12 cellular contexts compared by ENCODE assay signal in the genomic region with DNA sequence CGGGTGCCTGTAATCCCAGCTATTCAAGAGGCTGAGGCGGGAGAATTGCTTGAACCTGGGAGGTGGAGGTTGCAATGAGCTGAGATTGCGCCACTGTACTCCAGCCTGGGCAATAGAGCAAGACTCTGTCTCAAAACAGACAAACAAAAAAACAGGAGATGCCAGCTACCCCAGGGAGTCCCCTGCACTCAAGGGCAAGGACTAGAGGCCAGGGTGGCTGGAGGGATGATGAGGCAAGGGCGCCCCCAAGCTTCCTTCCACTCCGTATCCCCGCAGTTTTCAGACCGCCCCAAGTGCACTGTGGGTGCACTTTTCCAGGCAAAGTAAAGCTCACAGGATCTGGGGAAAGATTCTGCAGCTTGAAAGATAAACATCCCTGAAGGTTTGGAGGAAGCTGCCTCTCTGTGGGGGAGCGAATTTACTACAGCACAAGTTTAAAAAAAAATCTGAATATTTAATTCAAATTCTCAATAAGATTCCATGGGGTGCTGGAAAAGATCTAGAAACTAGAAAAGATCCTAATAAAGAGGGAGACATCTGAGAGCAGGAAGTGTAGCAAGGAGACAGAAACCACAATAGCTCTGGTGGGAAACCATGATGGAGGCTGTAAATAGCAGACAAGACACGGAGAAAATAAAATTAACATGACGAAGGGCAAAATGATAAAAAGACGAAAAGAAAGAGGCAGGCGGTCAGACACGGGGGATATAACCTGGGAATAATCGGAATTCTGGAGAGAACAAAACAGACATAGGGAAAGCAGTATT. TPM values are rescaled to one million over a fixed set of nuclear protein-coding genes. Genes with fewer than 3 reads are reported as not detected.
DNase-seq lines count a peak whose midpoint lies in the region; ATAC-seq, FAIRE-seq and TF ChIP-seq lines count a peak whose summit lies in the region.
"Not testable (repeated sequence)": the region's sequence is repeated elsewhere in the genome, so short reads cannot be mapped to it uniquely, and the experiment has no call there.
"Had no signal": no experiment of that assay in that cellular context is flagged by ENCODE, and none has a peak within 500 bp of the region (broad histone marks: within the 10 kb centered on the region; RNA-seq: fewer than 3 reads in every experiment).

No MANE protein-coding gene starts in this region.

- intact Hi-C loops in activated naive CD4-positive, alpha-beta T cell treated with anti-CD3 and anti-CD28 coated beads for 36 hours (cut with micrococcal nuclease), result loop anchor here (1.0 kb wide), 2 partner anchors 60 to 133 kb away; no protein-coding TSS in a partner anchor
- intact Hi-C loops in HepG2 (cut with micrococcal nuclease; ENCODE audit: unreplicated experiment), result not testable (repeated sequence)

- H3K4me1 ChIP-seq in BLaER1, result peaks cover 48% of the 10 kb centered on the region
- not testable (repeated sequence) for H3K4me1 ChIP-seq in H1 (replicated peaks in 1 of 4; ENCODE audit: control insufficient read depth in 3 of 4, insufficient read depth in 4 of 4, low read length in 3 of 4); HepG2 (ENCODE audit: insufficient read depth, low read length)

- H2BK120ac ChIP-seq in H1 (replicated peaks; ENCODE audit: low read depth, low read length), result not testable (repeated sequence)

- H4K8ac ChIP-seq in H1 (ENCODE audit: extremely low read depth, insufficient read depth, low read length), result not testable (repeated sequence)

- not testable (repeated sequence) for DNase-seq in GM13977 (ENCODE audit: low spot score); HepG2 (ENCODE audit: low spot score); osteocyte (ENCODE audit: extremely low spot score, unreplicated experiment)
- DNase-seq in NCI-H82 (lab: John Stamatoyannopoulos, UW), result peak; percentile 39
- peak; percentile 56 for DNase-seq in UCSD-AML1 (lab: John Stamatoyannopoulos, UW; ENCODE audit: unreplicated experiment)
- peak; percentile 66 for DNase-seq in activated naive CD4-positive, alpha-beta T cell treated with anti-CD3 and anti-CD28 coated beads for 36 hours
- DNase-seq in H1 (ENCODE audit: low read depth in 1 of 2, low spot score in 2 of 2), result peak in 1 of 2 experiments; percentile 62

- not testable (repeated sequence) for H4K91ac ChIP-seq in H1 (replicated peaks; ENCODE audit: insufficient read length, low read length)

- H3K4me2 ChIP-seq in BLaER1, result peak overlapping the region; percentile 82
- H3K4me2 ChIP-seq in H1 (ENCODE audit: insufficient read depth in 1 of 2, low read depth in 2 of 2, low read length in 2 of 2); HepG2 (ENCODE audit: low read depth, low read length): not testable (repeated sequence)

- not testable (repeated sequence) for ATAC-seq in HepG2

- H3K14ac ChIP-seq in H1 (ENCODE audit: insufficient read length), result not testable (repeated sequence)

- H3K27me3 Mint-ChIP-seq in activated naive CD4-positive, alpha-beta T cell treated with anti-CD3 and anti-CD28 coated beads for 36 hours (ENCODE audit: low read depth); osteocyte (ENCODE audit: unreplicated experiment): not testable (repeated sequence)

- POLR2A ChIA-PET in H1 (lab: Charles Lee; ENCODE audit: partially characterized antibody) (interaction anchor here (0.8 kb wide), 2 partner anchors 27 to 137 kb away, joined by 3 read pairs; no protein-coding TSS in a partner anchor), HepG2 (lab: Yijun Ruan, JAX) (interaction anchor here (1.9 kb wide), 1 partner anchor 13 kb away, joined by 5 read pairs; the partner anchor contains the start of gene XYLT2)

- not testable (repeated sequence) for H3K79me2 ChIP-seq in H1 (ENCODE audit: control insufficient read depth in 1 of 2, insufficient read depth in 2 of 2, low read length in 2 of 2); HepG2 (ENCODE audit: insufficient read depth, low read length)

- not testable (repeated sequence) for H3K9me3 Mint-ChIP-seq in activated naive CD4-positive, alpha-beta T cell treated with anti-CD3 and anti-CD28 coated beads for 36 hours; osteocyte (ENCODE audit: unreplicated experiment)

- H3K27ac Mint-ChIP-seq in activated naive CD4-positive, alpha-beta T cell treated with anti-CD3 and anti-CD28 coated beads for 36 hours, result not testable (repeated sequence)
- peak overlapping the region; percentile 88 for H3K27ac Mint-ChIP-seq in osteocyte (ENCODE audit: unreplicated experiment)

- H3K27ac ChIP-seq in BLaER1, result peak overlapping the region; percentile 69
- H3K27ac ChIP-seq in H1 (ENCODE audit: low read depth, low read length); HepG2 (ENCODE audit: extremely low read length, insufficient read depth, low read length): not testable (repeated sequence)

- 69% methylated on average over 14 of the region's 14 CpGs; no CpG with 5 or more reads in 1 of the 2 experiments for WGBS in H1 (ENCODE audit: extremely low coverage in 1 of 2, insufficient coverage in 1 of 2, insufficient read length in 1 of 2, insufficient replicate concordance in 2 of 2, low coverage in 1 of 2, low lambda C conversion rate in 2 of 2, missing lambda C conversion rate in 1 of 2), 2 experiments
- 46% methylated on average over 14 of the region's 14 CpGs for WGBS in HepG2 (ENCODE audit: low lambda C conversion rate)

- H3K18ac ChIP-seq in H1 (ENCODE audit: extremely low read depth, low read length), result not testable (repeated sequence)

- not testable (repeated sequence) for H3K23me2 ChIP-seq in H1 (ENCODE audit: low read depth, low read length)

- not testable (repeated sequence) for H2BK20ac ChIP-seq in H1 (ENCODE audit: low read length)

- not testable (repeated sequence) for H2AK5ac ChIP-seq in H1 (ENCODE audit: low read depth, low read length)

- CTCF ChIA-PET in activated naive CD4-positive, alpha-beta T cell treated with anti-CD3 and anti-CD28 coated beads for 36 hours (lab: Charles Lee), result interaction anchor here (0.6 to 1.5 kb wide), 8 partner anchors 13 to 133 kb away, joined by 3 to 11 read pairs (median 4); partner anchors contain the start of genes ACSF2, TMEM92 and XYLT2
- CTCF ChIA-PET in H1 (lab: Charles Lee; ENCODE audit: partially characterized antibody), result interaction anchor here (0.5 to 5.4 kb wide), 18 partner anchors 12 to 164 kb away, joined by 3 to 27 read pairs (median 4); partner anchors contain the start of genes COL1A1, TMEM92 and XYLT2
- CTCF ChIA-PET in HepG2 (lab: Yijun Ruan, JAX; ENCODE audit: low intra/inter-chr PET ratio, low total read pairs), result not testable (repeated sequence)

- H4K20me1 ChIP-seq in BLaER1; H1 (replicated peaks in 1 of 2; ENCODE audit: control insufficient read depth in 1 of 2, insufficient read depth in 2 of 2, low read length in 2 of 2); HepG2 (ENCODE audit: insufficient read depth, low read length): not testable (repeated sequence)

- TF ChIP-seq CTCF in GM13977 (IDR thresholded peaks at IDR 0.05; ENCODE audit: extremely low read depth, insufficient read depth, missing control alignments), result peak; percentile 23
- TF ChIP-seq CTCF in H1 (IDR thresholded peaks at IDR 0.05; ENCODE audit: control extremely low read depth in 1 of 3, insufficient read depth in 1 of 3, low read depth in 1 of 3, low read length in 3 of 3), result peak; percentile 60 to 65 (median 63)
- TF ChIP-seq CTCF in HepG2 (CRISPR knock-in tag; IDR thresholded peaks at IDR 0.05), result peak; percentile 36
- TF ChIP-seq CTCF in osteocyte (IDR thresholded peaks at IDR 0.05), result peak; percentile 40

- H2BK12ac ChIP-seq in H1 (ENCODE audit: low read depth, low read length), result not testable (repeated sequence)

- not testable (repeated sequence) for H2BK5ac ChIP-seq in H1 (ENCODE audit: low read depth, low read length)

- H3K4me3 Mint-ChIP-seq in activated naive CD4-positive, alpha-beta T cell treated with anti-CD3 and anti-CD28 coated beads for 36 hours, result not testable (repeated sequence)
- H3K4me3 Mint-ChIP-seq in osteocyte (ENCODE audit: unreplicated experiment), result peak overlapping the region; percentile 42

- H3K9me3 ChIP-seq in BLaER1; H1 (ENCODE audit: insufficient read depth in 2 of 2, low read depth in 1 of 2, low read length in 1 of 2); HepG2 (ENCODE audit: low read length): not testable (repeated sequence)

- H3K79me1 ChIP-seq in H1 (ENCODE audit: low read depth, low read length), result not testable (repeated sequence)

- not testable (repeated sequence) for H3K4ac ChIP-seq in H1 (replicated peaks; ENCODE audit: insufficient read length, low read depth, low read length)

- H3K9ac ChIP-seq in BLaER1, result peak overlapping the region; percentile 56
- not testable (repeated sequence) for H3K9ac ChIP-seq in H1 (replicated peaks in 1 of 4; ENCODE audit: extremely low read depth in 1 of 4, low read depth in 3 of 4, low read length in 3 of 4); HepG2 (ENCODE audit: insufficient read depth, low read depth, low read length)

- not testable (repeated sequence) for TF ChIP-seq EP300 in H1 (IDR thresholded peaks at IDR 0.05; ENCODE audit: borderline replicate concordance in 1 of 2, low read depth in 2 of 2, low read length in 2 of 2); HepG2 (IDR thresholded peaks at IDR 0.05; ENCODE audit: low read depth in 2 of 2, low read length in 2 of 2); HepG2 (CRISPR knock-in tag; IDR thresholded peaks at IDR 0.05; ENCODE audit: borderline replicate concordance)

- TF ChIP-seq POLR2A in H1 (IDR thresholded peaks at IDR 0.05; ENCODE audit: control extremely low read depth in 1 of 2, low read depth in 2 of 2, low read length in 2 of 2); HepG2 (IDR thresholded peaks at IDR 0.05; ENCODE audit: insufficient read depth in 1 of 2, low read depth in 2 of 2, low read length in 2 of 2): not testable (repeated sequence)

- peak; percentile 71 to 80 for TF ChIP-seq RAD21 in H1 (IDR thresholded peaks at IDR 0.05 in 1 of 2, conservative IDR thresholded peaks at IDR 0.05 in 1 of 2; ENCODE audit: low read depth in 2 of 2, low read length in 2 of 2)
- not testable (repeated sequence) for TF ChIP-seq RAD21 in HepG2 (CRISPR knock-in tag; IDR thresholded peaks at IDR 0.05)

- not testable (repeated sequence) for H3K23ac ChIP-seq in H1 (ENCODE audit: insufficient read length)

- not testable (repeated sequence) for H2AFZ ChIP-seq in H1 (ENCODE audit: low read length); HepG2 (ENCODE audit: low read length)

- H3K4me1 Mint-ChIP-seq in activated naive CD4-positive, alpha-beta T cell treated with anti-CD3 and anti-CD28 coated beads for 36 hours (ENCODE audit: low read depth), result peaks cover 12% of the 10 kb centered on the region
- peaks cover 17% of the 10 kb centered on the region for H3K4me1 Mint-ChIP-seq in osteocyte (ENCODE audit: unreplicated experiment)

- not testable (repeated sequence) for H2BK15ac ChIP-seq in H1 (ENCODE audit: low read length)

- H3K36me3 Mint-ChIP-seq in activated naive CD4-positive, alpha-beta T cell treated with anti-CD3 and anti-CD28 coated beads for 36 hours (ENCODE audit: low read depth); osteocyte (ENCODE audit: unreplicated experiment): not testable (repeated sequence)

- not testable (repeated sequence) for BruUV-seq in HepG2 (replicated peaks; lab: Mats Ljungman, UMichigan)

- H4K5ac ChIP-seq in H1 (ENCODE audit: insufficient read length, low read depth, low read length), result not testable (repeated sequence)

- H3K56ac ChIP-seq in H1 (replicated peaks; ENCODE audit: insufficient read length, low read depth, low read length), result not testable (repeated sequence)

- in situ Hi-C loops in GM13977 (cut with MboI; ENCODE audit: low pct_unique_long_range_greater_than_20kb, low sequenced_read_pairs, unreplicated experiment); HepG2 (cut with HindIII; ENCODE audit: extremely low pct_ligation_motif_present, low pct_unique_long_range_greater_than_20kb): not testable (repeated sequence)

- FAIRE-seq in H1 (lab: Jason Lieb, UNC), result peak; percentile 78
- peak; percentile 59 for FAIRE-seq in HepG2 (lab: Jason Lieb, UNC)

- H3K4me3 ChIP-seq in BLaER1; H1 (ENCODE audit: extremely low read depth in 1 of 4, insufficient read depth in 2 of 4, low read depth in 3 of 4, low read length in 4 of 4); HepG2 (replicated peaks in 1 of 3; ENCODE audit: insufficient read depth in 1 of 3, low read depth in 2 of 3, low read length in 3 of 3): not testable (repeated sequence)

- H3K36me3 ChIP-seq in BLaER1; H1 (ENCODE audit: control insufficient read depth in 2 of 4, insufficient read depth in 4 of 4, low read length in 3 of 4); HepG2 (replicated peaks in 1 of 2; ENCODE audit: control insufficient read depth in 1 of 2, insufficient read depth in 2 of 2, low read length in 2 of 2): not testable (repeated sequence)

- not testable (repeated sequence) for H3K27me3 ChIP-seq in BLaER1; H1 (replicated peaks in 1 of 4; ENCODE audit: control insufficient read depth in 3 of 4, extremely low read depth in 1 of 4, insufficient read depth in 3 of 4, low read length in 3 of 4)
- peaks cover 4 to 37% of the 10 kb centered on the region in 2 experiments; a peak in 4 of 5 replicates for H3K27me3 ChIP-seq in HepG2 (ENCODE audit: control insufficient read depth in 1 of 2, insufficient read depth in 2 of 2, low read length in 2 of 2)

RNA-seq across cellular contexts. Expression of gene XYLT2, which starts 12.5 kb away (rescaled TPM):
- 10 to 100 TPM; 21.1 to 21.8 TPM for total RNA-seq in activated naive CD4-positive, alpha-beta T cell treated with anti-CD3 and anti-CD28 coated beads for 36 hours
- total RNA-seq in H1 (2021; fragmentation: NEBNext Ultra II Directional; extraction: Animal tissue kit (Norgen Biotek cat#: 25700)), result 28.0 and 28.9 TPM in 2 replicates
- polyA plus RNA-seq in H1 (2011; rRNA removed) (29.9 and 38.2 TPM in 2 replicates), HepG2 (2011; rRNA removed) (17.0 and 22.7 TPM in 2 replicates)
- 26.8 TPM for polyA plus RNA-seq in H1 (2011; cell fraction: cytosol; rRNA removed)
- polyA plus RNA-seq in H1 (2011; cell fraction: nucleus; rRNA removed), result 55.3 TPM
- 17.0 to 31.4 TPM (median 27.3 TPM) in 4 replicates for polyA plus RNA-seq in H1 (2012, experiment 1 of 2)
- 16.5 TPM for polyA plus RNA-seq in H1 (2012, experiment 2 of 2)
- polyA plus RNA-seq in H1 (2013, experiment 1 of 2), result 29.7 TPM
- polyA plus RNA-seq in H1 (2013, experiment 2 of 2), result 29.8 TPM
- polyA minus RNA-seq in H1 (2011; rRNA and poly(A)+ RNA removed), result 28.9 and 33.8 TPM in 2 replicates
- polyA minus RNA-seq in H1 (2011; cell fraction: cytosol; rRNA and poly(A)+ RNA removed), result 39.8 TPM
- polyA minus RNA-seq in H1 (2011; cell fraction: nucleus; rRNA and poly(A)+ RNA removed), result 35.9 TPM
- total RNA-seq in HepG2 (2016; rRNA removed; fragmentation: Illumina TruSeq; extraction: Trizol) (7.5 and 22.1 TPM in 2 replicates), osteocyte (31.6 and 32.0 TPM in 2 replicates)
- total RNA-seq in HepG2 (2016; cell fraction: cytosol; rRNA removed; fragmentation: Illumina TruSeq; extraction: Trizol; ENCODE audit: low read depth), result 10.5 and 11.7 TPM in 2 replicates
- total RNA-seq in HepG2 (2016; cell fraction: insoluble cytoplasmic fraction; rRNA removed; fragmentation: Illumina TruSeq; extraction: Trizol), result 6.2 and 23.3 TPM in 2 replicates
- total RNA-seq in HepG2 (2016; cell fraction: membrane; rRNA removed; fragmentation: Illumina TruSeq; extraction: Trizol), result 9.8 and 10.1 TPM in 2 replicates
- total RNA-seq in HepG2 (2016; cell fraction: nucleus; rRNA removed; fragmentation: Illumina TruSeq; extraction: Trizol), result 20.2 and 23.1 TPM in 2 replicates
- 9.6 and 15.4 TPM in 2 replicates for polyA plus RNA-seq in HepG2 (2011; cell fraction: cytosol; rRNA removed)
- polyA plus RNA-seq in HepG2 (2011; cell fraction: nucleus; rRNA removed), result 39.0 and 41.1 TPM in 2 replicates
- 13.3 and 17.4 TPM in 2 replicates for polyA plus RNA-seq in HepG2 (2012)
- 1.4 and 1.5 TPM in 2 replicates for polyA plus RNA-seq in HepG2 (2016; cell fraction: cytosol; fragmentation: Illumina TruSeq; extraction: Trizol; ENCODE audit: low read depth)
- 4.9 and 6.1 TPM in 2 replicates for polyA plus RNA-seq in HepG2 (2016; cell fraction: insoluble cytoplasmic fraction; fragmentation: Illumina TruSeq; extraction: Trizol; ENCODE audit: low read depth)
- polyA plus RNA-seq in HepG2 (2016; cell fraction: membrane; fragmentation: Illumina TruSeq; extraction: Trizol; ENCODE audit: low read depth), result 2.1 and 2.5 TPM in 2 replicates
- 37.4 and 38.2 TPM in 2 replicates for polyA plus RNA-seq in HepG2 (2016; cell fraction: nucleus; fragmentation: Illumina TruSeq; extraction: Trizol; ENCODE audit: insufficient read depth, low read depth)
- polyA minus RNA-seq in HepG2 (2011; rRNA and poly(A)+ RNA removed; ENCODE audit: low replicate concordance), result 34.0 and 72.4 TPM in 2 replicates
- polyA minus RNA-seq in HepG2 (2011; cell fraction: cytosol; rRNA and poly(A)+ RNA removed), result 22.9 and 27.6 TPM in 2 replicates
- 14.0 and 16.7 TPM in 2 replicates for polyA minus RNA-seq in HepG2 (2011; cell fraction: nucleus; rRNA and poly(A)+ RNA removed)

RNA-seq across cellular contexts. Expression of gene MRPL27, which starts 39.5 kb away (rescaled TPM):
- total RNA-seq in activated naive CD4-positive, alpha-beta T cell treated with anti-CD3 and anti-CD28 coated beads for 36 hours, result 10 to 100 TPM; 55.1 to 58.2 TPM
- total RNA-seq in H1 (2021; fragmentation: NEBNext Ultra II Directional; extraction: Animal tissue kit (Norgen Biotek cat#: 25700)), result 75.6 and 82.6 TPM in 2 replicates
- 109 and 135 TPM in 2 replicates for polyA plus RNA-seq in H1 (2011; rRNA removed)
- 155 TPM for polyA plus RNA-seq in H1 (2011; cell fraction: cytosol; rRNA removed)
- polyA plus RNA-seq in H1 (2011; cell fraction: nucleus; rRNA removed), result 67.9 TPM
- polyA plus RNA-seq in H1 (2012, experiment 1 of 2), result 130 to 159 TPM (median 138 TPM) in 4 replicates
- polyA plus RNA-seq in H1 (2012, experiment 2 of 2), result 95.2 TPM
- 54.9 TPM for polyA plus RNA-seq in H1 (2013, experiment 1 of 2)
- 60.3 TPM for polyA plus RNA-seq in H1 (2013, experiment 2 of 2)
- 55.9 and 75.0 TPM in 2 replicates for polyA minus RNA-seq in H1 (2011; rRNA and poly(A)+ RNA removed)
- 33.5 TPM for polyA minus RNA-seq in H1 (2011; cell fraction: cytosol; rRNA and poly(A)+ RNA removed)
- 41.1 TPM for polyA minus RNA-seq in H1 (2011; cell fraction: nucleus; rRNA and poly(A)+ RNA removed)
- total RNA-seq in HepG2 (2016; rRNA removed; fragmentation: Illumina TruSeq; extraction: Trizol), result 217 and 294 TPM in 2 replicates
- 159 and 163 TPM in 2 replicates for total RNA-seq in HepG2 (2016; cell fraction: cytosol; rRNA removed; fragmentation: Illumina TruSeq; extraction: Trizol; ENCODE audit: low read depth)
- total RNA-seq in HepG2 (2016; cell fraction: insoluble cytoplasmic fraction; rRNA removed; fragmentation: Illumina TruSeq; extraction: Trizol), result 225 and 322 TPM in 2 replicates
- 113 and 118 TPM in 2 replicates for total RNA-seq in HepG2 (2016; cell fraction: membrane; rRNA removed; fragmentation: Illumina TruSeq; extraction: Trizol)
- 94.1 and 102 TPM in 2 replicates for total RNA-seq in HepG2 (2016; cell fraction: nucleus; rRNA removed; fragmentation: Illumina TruSeq; extraction: Trizol)
- polyA plus RNA-seq in HepG2 (2011; rRNA removed), result 131 and 137 TPM in 2 replicates
- 178 and 188 TPM in 2 replicates for polyA plus RNA-seq in HepG2 (2011; cell fraction: cytosol; rRNA removed)
- polyA plus RNA-seq in HepG2 (2011; cell fraction: nucleus; rRNA removed), result 65.8 and 77.3 TPM in 2 replicates
- polyA plus RNA-seq in HepG2 (2012), result 92.3 and 97.7 TPM in 2 replicates
- 113 and 115 TPM in 2 replicates for polyA plus RNA-seq in HepG2 (2016; cell fraction: cytosol; fragmentation: Illumina TruSeq; extraction: Trizol; ENCODE audit: low read depth)
- 260 and 314 TPM in 2 replicates for polyA plus RNA-seq in HepG2 (2016; cell fraction: insoluble cytoplasmic fraction; fragmentation: Illumina TruSeq; extraction: Trizol; ENCODE audit: low read depth)
- polyA plus RNA-seq in HepG2 (2016; cell fraction: membrane; fragmentation: Illumina TruSeq; extraction: Trizol; ENCODE audit: low read depth), result 75.9 and 83.5 TPM in 2 replicates
- polyA plus RNA-seq in HepG2 (2016; cell fraction: nucleus; fragmentation: Illumina TruSeq; extraction: Trizol; ENCODE audit: insufficient read depth, low read depth), result 124 and 142 TPM in 2 replicates
- polyA minus RNA-seq in HepG2 (2011; rRNA and poly(A)+ RNA removed; ENCODE audit: low replicate concordance), result 68.9 and 78.1 TPM in 2 replicates
- polyA minus RNA-seq in HepG2 (2011; cell fraction: cytosol; rRNA and poly(A)+ RNA removed), result 21.0 and 23.5 TPM in 2 replicates
- polyA minus RNA-seq in HepG2 (2011; cell fraction: nucleus; rRNA and poly(A)+ RNA removed), result 83.2 and 89.1 TPM in 2 replicates
- 54.5 and 59.0 TPM in 2 replicates for total RNA-seq in osteocyte

RNA-seq across cellular contexts. Expression of gene EME1, which starts 39.6 kb away (rescaled TPM):
- 10 to 100 TPM; 68.9 to 69.8 TPM for total RNA-seq in activated naive CD4-positive, alpha-beta T cell treated with anti-CD3 and anti-CD28 coated beads for 36 hours
- 13.3 and 13.9 TPM in 2 replicates for total RNA-seq in H1 (2021; fragmentation: NEBNext Ultra II Directional; extraction: Animal tissue kit (Norgen Biotek cat#: 25700))
- polyA plus RNA-seq in H1 (2011; rRNA removed), result 13.9 and 16.3 TPM in 2 replicates
- polyA plus RNA-seq in H1 (2011; cell fraction: cytosol; rRNA removed), result 23.2 TPM
- polyA plus RNA-seq in H1 (2011; cell fraction: nucleus; rRNA removed), result 62.4 TPM
- polyA plus RNA-seq in H1 (2012, experiment 1 of 2), result 19.3 to 29.0 TPM (median 22.2 TPM) in 4 replicates
- 4.9 TPM for polyA plus RNA-seq in H1 (2012, experiment 2 of 2)
- polyA plus RNA-seq in H1 (2013, experiment 1 of 2), result 14.5 TPM
- polyA plus RNA-seq in H1 (2013, experiment 2 of 2), result 12.3 TPM
- 16.0 and 17.8 TPM in 2 replicates for polyA minus RNA-seq in H1 (2011; rRNA and poly(A)+ RNA removed)
- polyA minus RNA-seq in H1 (2011; cell fraction: cytosol; rRNA and poly(A)+ RNA removed), result 12.3 TPM
- polyA minus RNA-seq in H1 (2011; cell fraction: nucleus; rRNA and poly(A)+ RNA removed), result 28.1 TPM
- total RNA-seq in HepG2 (2016; rRNA removed; fragmentation: Illumina TruSeq; extraction: Trizol), result 17.3 and 24.6 TPM in 2 replicates
- total RNA-seq in HepG2 (2016; cell fraction: cytosol; rRNA removed; fragmentation: Illumina TruSeq; extraction: Trizol; ENCODE audit: low read depth), result 6.4 and 7.4 TPM in 2 replicates
- 17.1 and 25.6 TPM in 2 replicates for total RNA-seq in HepG2 (2016; cell fraction: insoluble cytoplasmic fraction; rRNA removed; fragmentation: Illumina TruSeq; extraction: Trizol)
- total RNA-seq in HepG2 (2016; cell fraction: membrane; rRNA removed; fragmentation: Illumina TruSeq; extraction: Trizol), result 7.7 and 8.9 TPM in 2 replicates
- total RNA-seq in HepG2 (2016; cell fraction: nucleus; rRNA removed; fragmentation: Illumina TruSeq; extraction: Trizol), result 28.4 and 31.8 TPM in 2 replicates
- 13.4 and 20.7 TPM in 2 replicates for polyA plus RNA-seq in HepG2 (2011; rRNA removed)
- 4.7 and 7.1 TPM in 2 replicates for polyA plus RNA-seq in HepG2 (2011; cell fraction: cytosol; rRNA removed)
- 58.4 and 108 TPM in 2 replicates for polyA plus RNA-seq in HepG2 (2011; cell fraction: nucleus; rRNA removed)
- polyA plus RNA-seq in HepG2 (2012), result 6.6 and 17.5 TPM in 2 replicates
- 1.3 and 1.6 TPM in 2 replicates for polyA plus RNA-seq in HepG2 (2016; cell fraction: cytosol; fragmentation: Illumina TruSeq; extraction: Trizol; ENCODE audit: low read depth)
- polyA plus RNA-seq in HepG2 (2016; cell fraction: insoluble cytoplasmic fraction; fragmentation: Illumina TruSeq; extraction: Trizol; ENCODE audit: low read depth), result 13.3 and 16.0 TPM in 2 replicates
- 2.3 and 3.2 TPM in 2 replicates for polyA plus RNA-seq in HepG2 (2016; cell fraction: membrane; fragmentation: Illumina TruSeq; extraction: Trizol; ENCODE audit: low read depth)
- polyA plus RNA-seq in HepG2 (2016; cell fraction: nucleus; fragmentation: Illumina TruSeq; extraction: Trizol; ENCODE audit: insufficient read depth, low read depth), result 65.8 and 68.9 TPM in 2 replicates
- 6.9 and 17.6 TPM in 2 replicates for polyA minus RNA-seq in HepG2 (2011; rRNA and poly(A)+ RNA removed; ENCODE audit: low replicate concordance)
- polyA minus RNA-seq in HepG2 (2011; cell fraction: cytosol; rRNA and poly(A)+ RNA removed), result 5.3 and 5.4 TPM in 2 replicates
- polyA minus RNA-seq in HepG2 (2011; cell fraction: nucleus; rRNA and poly(A)+ RNA removed), result 14.9 and 18.7 TPM in 2 replicates
- 2.8 and 3.6 TPM in 2 replicates for total RNA-seq in osteocyte

RNA-seq across cellular contexts. Expression of gene TMEM92, which starts 59.2 kb away (rescaled TPM):
- total RNA-seq in activated naive CD4-positive, alpha-beta T cell treated with anti-CD3 and anti-CD28 coated beads for 36 hours, result not detected
- 11.9 and 12.2 TPM in 2 replicates for total RNA-seq in H1 (2021; fragmentation: NEBNext Ultra II Directional; extraction: Animal tissue kit (Norgen Biotek cat#: 25700))
- polyA plus RNA-seq in H1 (2011; rRNA removed) (24.8 and 39.2 TPM in 2 replicates), HepG2 (2011; rRNA removed) (0.07 and 0.10 TPM in 2 replicates)
- 14.9 TPM for polyA plus RNA-seq in H1 (2011; cell fraction: cytosol; rRNA removed)
- polyA plus RNA-seq in H1 (2011; cell fraction: nucleus; rRNA removed), result 13.5 TPM
- 12.3 to 17.0 TPM (median 15.6 TPM) in 4 replicates for polyA plus RNA-seq in H1 (2012, experiment 1 of 2)
- polyA plus RNA-seq in H1 (2012, experiment 2 of 2), result 17.9 TPM
- polyA plus RNA-seq in H1 (2013, experiment 1 of 2), result 23.2 TPM
- polyA plus RNA-seq in H1 (2013, experiment 2 of 2), result 31.1 TPM
- polyA minus RNA-seq in H1 (2011; rRNA and poly(A)+ RNA removed), result 6.3 and 10.4 TPM in 2 replicates
- 15.3 TPM for polyA minus RNA-seq in H1 (2011; cell fraction: cytosol; rRNA and poly(A)+ RNA removed)
- 12.1 TPM for polyA minus RNA-seq in H1 (2011; cell fraction: nucleus; rRNA and poly(A)+ RNA removed)
- total RNA-seq in HepG2 (2016; rRNA removed; fragmentation: Illumina TruSeq; extraction: Trizol) (not detected in 2 replicates), osteocyte (4.3 and 6.6 TPM in 2 replicates)
- not detected in 2 replicates for total RNA-seq in HepG2 (2016; cell fraction: cytosol; rRNA removed; fragmentation: Illumina TruSeq; extraction: Trizol; ENCODE audit: low read depth)
- total RNA-seq in HepG2 (2016; cell fraction: insoluble cytoplasmic fraction; rRNA removed; fragmentation: Illumina TruSeq; extraction: Trizol), result not detected in 2 replicates
- 0.14 TPM in 1 of 2 replicates, not detected in the other for total RNA-seq in HepG2 (2016; cell fraction: membrane; rRNA removed; fragmentation: Illumina TruSeq; extraction: Trizol)
- total RNA-seq in HepG2 (2016; cell fraction: nucleus; rRNA removed; fragmentation: Illumina TruSeq; extraction: Trizol), result not detected in 2 replicates
- 0.25 and 0.47 TPM in 2 replicates for polyA plus RNA-seq in HepG2 (2011; cell fraction: cytosol; rRNA removed)
- 0.07 and 0.08 TPM in 2 replicates for polyA plus RNA-seq in HepG2 (2011; cell fraction: nucleus; rRNA removed)
- polyA plus RNA-seq in HepG2 (2012), result 0.11 and 0.31 TPM in 2 replicates
- polyA plus RNA-seq in HepG2 (2016; cell fraction: cytosol; fragmentation: Illumina TruSeq; extraction: Trizol; ENCODE audit: low read depth), result 0.05 and 0.06 TPM in 2 replicates
- not detected in 2 replicates for polyA plus RNA-seq in HepG2 (2016; cell fraction: insoluble cytoplasmic fraction; fragmentation: Illumina TruSeq; extraction: Trizol; ENCODE audit: low read depth)
- polyA plus RNA-seq in HepG2 (2016; cell fraction: membrane; fragmentation: Illumina TruSeq; extraction: Trizol; ENCODE audit: low read depth), result 0.23 TPM in 1 of 2 replicates, not detected in the other
- not detected in 2 replicates for polyA plus RNA-seq in HepG2 (2016; cell fraction: nucleus; fragmentation: Illumina TruSeq; extraction: Trizol; ENCODE audit: insufficient read depth, low read depth)
- 0.32 and 15.1 TPM in 2 replicates for polyA minus RNA-seq in HepG2 (2011; rRNA and poly(A)+ RNA removed; ENCODE audit: low replicate concordance)
- not detected in 2 replicates for polyA minus RNA-seq in HepG2 (2011; cell fraction: cytosol; rRNA and poly(A)+ RNA removed)
- not detected in 2 replicates for polyA minus RNA-seq in HepG2 (2011; cell fraction: nucleus; rRNA and poly(A)+ RNA removed)
- total RNA-seq: cerebellum, left ventricle myocardium inferior, mononuclear cell, right atrium auricular region had no signal
